In the genomic region with DNA sequence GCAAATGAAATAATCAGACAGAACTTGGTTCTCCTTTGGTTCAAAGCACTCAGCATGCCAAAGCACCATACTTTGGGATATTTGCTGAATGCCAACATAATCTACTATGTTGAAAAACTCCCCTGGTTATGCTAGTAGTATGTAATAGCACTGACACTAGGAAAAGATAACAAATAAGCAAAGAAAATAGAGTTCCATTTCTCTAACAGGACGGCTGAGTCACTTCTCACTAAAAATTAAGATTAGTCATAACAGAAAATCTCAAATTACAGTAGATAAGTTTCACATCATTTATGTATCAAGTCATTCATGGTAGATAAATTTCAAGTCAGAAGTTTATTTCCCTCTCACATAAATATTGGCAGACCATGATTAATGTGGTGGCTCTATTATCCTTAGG, we compare ENCODE assay signal across 24 cellular contexts. TPM values are rescaled to one million over a fixed set of nuclear protein-coding genes. Genes with fewer than 3 reads are reported as not detected.
"Had no signal": no experiment of that assay in that cellular context is flagged by ENCODE, and none has a peak within 500 bp of the region (broad histone marks: within the 10 kb centered on the region; RNA-seq: fewer than 3 reads in every experiment).

No MANE protein-coding gene starts in this region.

- H3K27ac ChIP-seq: esophagus muscularis mucosa, left ventricle myocardium inferior, skin epidermis had no signal

- ATAC-seq: activated CD8-positive, alpha-beta T cell treated with anti-CD3 and anti-CD28 coated beads, Interleukin-2, amount 10 ng/mL, durations not matched to agents 7 days and 5 days; activated T-cell treated with anti-CD3 and anti-CD28 coated beads, Interleukin-2, amount 50 U/mL, for 72 hours; natural killer cell treated with Interleukin-12 subunit alpha and Interleukin-12 subunit beta and Interleukin-15 and Interleukin-18, amount 100 ng/mL, for 72 hours had no signal

- DNase-seq: activated B cell treated with CpG ODN at 0.5 μM for 24 hours; activated CD4-positive, alpha-beta T cell treated with anti-CD3 and anti-CD28 coated beads for 48 hours; activated CD8-positive, alpha-beta memory T cell treated with anti-CD3 and anti-CD28 coated beads, Interleukin-2, amount 50 U/mL, for 4 hours; activated CD8-positive, alpha-beta T cell treated with anti-CD3 and anti-CD28 coated beads, Interleukin-2, amount 10 ng/mL, durations not matched to agents 7 days and 5 days; activated gamma-delta T cell treated with Interleukin-2 at 50 U/mL for 16 hours; activated T-cell treated with anti-CD3 and anti-CD28 coated beads, Interleukin-2, amount 50 U/mL, for 72 hours; anterior cingulate cortex; hippocampal formation; left ventricle myocardium inferior; nucleus accumbens; stimulated activated CD4-positive, alpha-beta T cell treated with anti-CD3 and anti-CD28 coated beads, Interleukin-15, amount 100 ng/mL, for 24 hours; stimulated activated CD4-positive, alpha-beta T cell treated with anti-CD3 and anti-CD28 coated beads, Interleukin-4, amount 100 ng/mL, for 24 hours; stimulated activated naive CD4-positive, alpha-beta T cell treated with Interleukin-2 at 50 U/mL for 16 hours; SW 1271; trophoblast cell had no signal

- H3K4me1 ChIP-seq: esophagus muscularis mucosa, left ventricle myocardium inferior had no signal

- H3K27me3 ChIP-seq: esophagus muscularis mucosa had no signal

- H3K4me3 ChIP-seq: esophagus muscularis mucosa, left ventricle myocardium inferior, skin epidermis had no signal

RNA-seq across cellular contexts. Expression of a gene that starts 17.9 kb away (rescaled TPM):
- total RNA-seq: activated B cell treated with CpG ODN at 0.5 μM for 24 hours; activated CD8-positive, alpha-beta T cell treated with anti-CD3 and anti-CD28 coated beads, Interleukin-2, amount 10 ng/mL, durations not matched to agents 7 days and 5 days; activated T-cell treated with anti-CD3 and anti-CD28 coated beads, Interleukin-2, amount 50 U/mL, for 72 hours; cardiac septum; esophagus muscularis mucosa; fibroblast of villous mesenchyme; kidney epithelial cell; left ventricle myocardium inferior; mucosa of gallbladder; natural killer cell treated with Interleukin-12 subunit alpha and Interleukin-12 subunit beta and Interleukin-15 and Interleukin-18, amount 100 ng/mL, for 72 hours; posterior vena cava; T-helper 2 cell treated with Interferon-gamma antibody and Interleukin-4, amounts not matched to agents 100 ng/mL and 5 ng/mL, for 36 hours had no signal
